27 cellular contexts compared by ENCODE assay signal in genomic region chr7:141475678-141476077, GRCh38.
"Had no signal": no experiment of that assay in that cellular context is flagged by ENCODE, and none has a peak within 500 bp of the region (broad histone marks: within the 10 kb centered on the region; RNA-seq: fewer than 3 reads in every experiment).

No MANE protein-coding gene starts in this region.

- H3K4me1 ChIP-seq: body of pancreas, sigmoid colon, uterus had no signal

- FAIRE-seq: endometrium had no signal

- H3K4me3 ChIP-seq: body of pancreas, left ventricle myocardium inferior, sigmoid colon, testis, uterus had no signal

- H3K36me3 ChIP-seq: left ventricle myocardium inferior, sigmoid colon, uterus, WERI-Rb-1 had no signal

- DNase-seq: activated CD4-positive, alpha-beta T cell treated with anti-CD3 and anti-CD28 coated beads, Interleukin-2, amount 10 ng/mL, durations not matched to agents 7 days and 5 days; activated CD4-positive, CD25-positive, alpha-beta regulatory T cell treated with anti-CD3 and anti-CD28 coated beads, Interleukin-2, amount 50 U/mL, for 72 hours; activated CD8-positive, alpha-beta memory T cell treated with anti-CD3 and anti-CD28 coated beads, Interleukin-2, amount 10 ng/mL, durations not matched to agents 7 days and 5 days; activated CD8-positive, alpha-beta T cell treated with anti-CD3 and anti-CD28 coated beads for 36 hours; activated gamma-delta T cell; activated naive CD4-positive, alpha-beta T cell treated with anti-CD3 and anti-CD28 coated beads, Interleukin-2, amount 50 U/mL, for 16 hours; activated naive CD8-positive, alpha-beta T cell treated with anti-CD3 and anti-CD28 coated beads, Interleukin-2, amount 50 U/mL, for 24 hours; activated T-cell treated with anti-CD3 and anti-CD28 coated beads for 4 hours; body of pancreas; caudate nucleus; effector CD4-positive, alpha-beta T cell; erythroblast; foreskin melanocyte; hippocampal formation; kidney glomerular epithelial cell; left ventricle myocardium inferior; naive thymus-derived CD4-positive, alpha-beta T cell; posterior cingulate gyrus; sigmoid colon; stimulated activated CD4-positive, alpha-beta T cell treated with anti-CD3 and anti-CD28 coated beads, Interleukin-4, amount 100 ng/mL, for 1 hour; stimulated activated naive CD4-positive, alpha-beta T cell; T1000; testis; trophoblast cell; uterus; WERI-Rb-1 had no signal

- H3K9me3 ChIP-seq: body of pancreas, left ventricle myocardium inferior, sigmoid colon, testis, uterus had no signal

- H3K27me3 ChIP-seq: body of pancreas, sigmoid colon, testis, uterus had no signal

- H3K27ac ChIP-seq: body of pancreas, left ventricle myocardium inferior, sigmoid colon, testis, uterus, WERI-Rb-1 had no signal

- ATAC-seq: activated CD8-positive, alpha-beta memory T cell treated with anti-CD3 and anti-CD28 coated beads, Interleukin-2, amount 10 ng/mL, durations not matched to agents 7 days and 5 days; activated CD8-positive, alpha-beta T cell treated with anti-CD3 and anti-CD28 coated beads for 36 hours; activated naive CD8-positive, alpha-beta T cell treated with anti-CD3 and anti-CD28 coated beads, Interleukin-2, amount 50 U/mL, for 24 hours; body of pancreas; naive thymus-derived CD4-positive, alpha-beta T cell had no signal
